In the genomic region with DNA sequence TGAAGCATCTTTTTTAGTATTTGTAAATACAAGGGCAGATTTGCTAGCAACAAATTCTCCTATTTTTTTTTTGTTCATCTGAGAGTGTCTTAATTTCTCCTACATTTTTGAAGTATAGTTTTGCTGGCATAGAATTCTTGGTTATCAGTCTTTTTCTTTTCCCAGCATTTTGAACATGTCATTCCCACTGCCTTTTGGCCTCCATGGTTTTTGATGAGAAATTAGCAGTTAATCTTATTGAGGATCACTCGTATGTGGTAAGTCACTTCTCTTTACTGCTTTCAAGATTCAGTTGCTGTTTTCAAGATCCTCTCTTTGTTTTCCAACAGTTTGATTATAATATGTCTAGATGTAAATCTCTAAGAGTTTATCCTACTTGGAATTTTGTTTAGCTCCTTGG, we compare ENCODE assay signal across 3 cellular contexts.
TF ChIP-seq lines count a peak whose summit lies in the region.

No MANE protein-coding gene starts in this region.

TF ChIP-seq in HepG2, 621 proteins besides CTCF, POLR2A, EP300 and RAD21:
- TF ChIP-seq ZNF317 (CRISPR knock-in tag; IDR thresholded peaks at IDR 0.05), result peak; percentile 99
- no peak for TF ChIP-seq SALL1 (CRISPR knock-in tag; IDR thresholded peaks at IDR 0.05)

TF ChIP-seq in HEK293, 187 proteins besides CTCF, POLR2A, EP300 and RAD21:
- TF ChIP-seq SETDB1 (IDR thresholded peaks at IDR 0.05; ENCODE audit: insufficient read length, low read length) (peak; percentile 89), TRIM28 (IDR thresholded peaks at IDR 0.05; ENCODE audit: borderline replicate concordance, low read length) (no peak)

TF ChIP-seq in H1, 55 proteins besides CTCF, POLR2A, EP300 and RAD21:
- peak; percentile 28; the same call in 1 of the 2 replicates for TF ChIP-seq MAFK (IDR thresholded peaks at IDR 0.05; ENCODE audit: low read depth, low read length)
- TF ChIP-seq TCF12 (IDR thresholded peaks at IDR 0.05; ENCODE audit: low read depth, low read length), result no peak
